In genomic region chr10:92699518-92700272, GRCh38 we compare ENCODE assay signal across 8 cellular contexts. TPM values are rescaled to one million over a fixed set of nuclear protein-coding genes. Genes with fewer than 3 reads are reported as not detected.
A peak's percentile ranks its signal among the peaks of the same experiment; 100 is the strongest.
DNase-seq lines count a peak whose midpoint lies in the region; ATAC-seq and TF ChIP-seq lines count a peak whose summit lies in the region.

No MANE protein-coding gene starts in this region.

- H3K9ac ChIP-seq in Loucy (ENCODE audit: low read depth, low read length, poor library complexity, severe bottlenecking), result peak overlapping the region; percentile 72
- H3K9ac ChIP-seq in neuronal stem cell (ENCODE audit: low read depth, low read length, poor library complexity), result no peak overlapping the region

- ATAC-seq in GM21360 (IDR thresholded peaks at IDR 0.05; ENCODE audit: unreplicated experiment), result no peak
- no peak for ATAC-seq in HG03571 (IDR thresholded peaks at IDR 0.05; ENCODE audit: unreplicated experiment)

- intact Hi-C loops in activated CD4-positive, alpha-beta memory T cell treated with anti-CD3 and anti-CD28 coated beads for 36 hours (cut with micrococcal nuclease), result loop anchor here (10.0 kb wide), 1 partner anchor 375 kb away; the partner anchor contains the start of gene CYP26A1

- no peaks in the 10 kb centered on the region for H3K9me3 Mint-ChIP-seq in activated CD4-positive, alpha-beta memory T cell treated with anti-CD3 and anti-CD28 coated beads for 36 hours

- H3K4me1 Mint-ChIP-seq in activated CD4-positive, alpha-beta memory T cell treated with anti-CD3 and anti-CD28 coated beads for 36 hours (ENCODE audit: low read depth), result peaks cover 19% of the 10 kb centered on the region

- peaks cover 68% of the 10 kb centered on the region for H3K27me3 Mint-ChIP-seq in activated CD4-positive, alpha-beta memory T cell treated with anti-CD3 and anti-CD28 coated beads for 36 hours

- no peak overlapping the region for H3K4ac ChIP-seq in neuronal stem cell (ENCODE audit: low read length)

- H2BK15ac ChIP-seq in neuronal stem cell (ENCODE audit: low read length), result no peak overlapping the region

- H2BK12ac ChIP-seq in neuronal stem cell (ENCODE audit: low read length), result no peak overlapping the region

- H3K14ac ChIP-seq in neuronal stem cell (ENCODE audit: low read length), result peak overlapping the region; percentile 38

- WGBS in neuronal stem cell (ENCODE audit: extremely low coverage in 2 of 2, insufficient read length in 2 of 2, insufficient replicate concordance in 1 of 2), 2 donors, result no CpG with 5 or more reads among the region's 32 CpGs

- H2AFZ ChIP-seq in Loucy (ENCODE audit: low read length) (peak overlapping the region; percentile 85), neuronal stem cell (ENCODE audit: low read length) (peak overlapping the region; percentile 95)

- H3K9me3 ChIP-seq in Loucy (ENCODE audit: insufficient read depth, low read depth, low read length), result no peaks in the 10 kb centered on the region
- H3K9me3 ChIP-seq in neuronal stem cell (replicated peaks in 1 of 2; ENCODE audit: control insufficient read depth in 2 of 2, insufficient read depth in 1 of 2, low read depth in 1 of 2, low read length in 2 of 2), result peaks cover 0 to 4% of the 10 kb centered on the region in 2 donors

- CTCF ChIA-PET in activated CD4-positive, alpha-beta memory T cell treated with anti-CD3 and anti-CD28 coated beads for 36 hours (lab: Charles Lee), result interaction anchor here (0.5 to 2.0 kb wide), 4 partner anchors 12 to 446 kb away, joined by 3 to 5 read pairs (median 4); no protein-coding TSS in a partner anchor

- POLR2A ChIA-PET in activated CD4-positive, alpha-beta memory T cell treated with anti-CD3 and anti-CD28 coated beads for 36 hours (lab: Charles Lee), result no interaction called here

- DNase-seq in DMS153 (lab: John Stamatoyannopoulos, UW), result peak; percentile 47
- DNase-seq in activated CD4-positive, alpha-beta memory T cell treated with anti-CD3 and anti-CD28 coated beads for 36 hours, result peak; percentile 51
- peak; percentile 30 for DNase-seq in fibroblast of the aortic adventitia (ENCODE audit: low read depth)
- peak; percentile 6 for DNase-seq in neuronal stem cell (ENCODE audit: low spot score)
- DNase-seq in NCI-H2081 treated with DMSO at 0.1 percent for 48 hours (lab: John Stamatoyannopoulos, UW), result no peak

- no peak overlapping the region for H2BK5ac ChIP-seq in neuronal stem cell (ENCODE audit: low read length)

- no peaks in the 10 kb centered on the region for H3K9me2 ChIP-seq in Loucy (replicated peaks; ENCODE audit: low read depth, low read length)

- H2BK120ac ChIP-seq in neuronal stem cell (ENCODE audit: low read depth, low read length), result no peak overlapping the region

- H3K4me1 ChIP-seq in Loucy (ENCODE audit: insufficient read depth, low read length, poor library complexity, severe bottlenecking) (peaks cover 52% of the 10 kb centered on the region), neuronal stem cell (ENCODE audit: control insufficient read depth in 2 of 2, insufficient read depth in 1 of 2, low read depth in 1 of 2, low read length in 2 of 2) (peaks cover 0 to 8% of the 10 kb centered on the region in 2 donors)

- H3K79me2 ChIP-seq in Loucy (ENCODE audit: insufficient read depth, low read length), result peaks cover 23% of the 10 kb centered on the region

- H3K36me3 Mint-ChIP-seq in activated CD4-positive, alpha-beta memory T cell treated with anti-CD3 and anti-CD28 coated beads for 36 hours, result no peaks in the 10 kb centered on the region

- H3K4me3 Mint-ChIP-seq in activated CD4-positive, alpha-beta memory T cell treated with anti-CD3 and anti-CD28 coated beads for 36 hours, result peak overlapping the region; percentile 76

- peaks cover 14% of the 10 kb centered on the region for H3F3A ChIP-seq in Loucy (ENCODE audit: low read depth)

- H3K23ac ChIP-seq in neuronal stem cell (ENCODE audit: low read depth, low read length, poor library complexity), result peak overlapping the region; percentile 43

- H4K20me1 ChIP-seq in Loucy (ENCODE audit: insufficient read depth, low read length, poor library complexity, severe bottlenecking), result peaks cover 17% of the 10 kb centered on the region

- no peak overlapping the region for H4K8ac ChIP-seq in neuronal stem cell (ENCODE audit: low read depth, low read length)

- H3K27me3 ChIP-seq in Loucy (ENCODE audit: insufficient read depth, low read length, poor library complexity, severe bottlenecking), result no peaks in the 10 kb centered on the region
- peaks cover 23 to 62% (median 56%) of the 10 kb centered on the region in 3 experiments for H3K27me3 ChIP-seq in neuronal stem cell (ENCODE audit: control insufficient read depth in 3 of 3, insufficient read depth in 3 of 3, low read depth in 1 of 3, low read length in 3 of 3)

- no peak overlapping the region for H2AK5ac ChIP-seq in neuronal stem cell (ENCODE audit: low read depth, low read length)

- H3K27ac Mint-ChIP-seq in activated CD4-positive, alpha-beta memory T cell treated with anti-CD3 and anti-CD28 coated beads for 36 hours, result no peak overlapping the region

- H3K18ac ChIP-seq in neuronal stem cell (ENCODE audit: low read length), result peak overlapping the region; percentile 35

- H3K4me3 ChIP-seq in Loucy (ENCODE audit: low read length, poor library complexity, severe bottlenecking) (peak overlapping the region; percentile 76), fibroblast of the aortic adventitia (ENCODE audit: low read depth, low read length) (peak overlapping the region; percentile 46), neuronal stem cell (ENCODE audit: low read length in 2 of 2) (peak overlapping the region in 1 of 2 donors; percentile 43)

- H3K36me3 ChIP-seq in Loucy (ENCODE audit: insufficient read depth, low read length), result peaks cover 10% of the 10 kb centered on the region
- no peaks in the 10 kb centered on the region for H3K36me3 ChIP-seq in neuronal stem cell (replicated peaks in 1 of 2; ENCODE audit: control insufficient read depth in 2 of 2, insufficient read depth in 2 of 2, low read length in 2 of 2)

- TF ChIP-seq CTCF in Loucy (conservative IDR thresholded peaks at IDR 0.05; ENCODE audit: low read length), result no peak
- no peak for TF ChIP-seq CTCF in fibroblast of the aortic adventitia (IDR thresholded peaks at IDR 0.05; ENCODE audit: insufficient read depth, low read length)

- H3K4me2 ChIP-seq in Loucy (ENCODE audit: low read depth, low read length, poor library complexity, severe bottlenecking) (peak overlapping the region; percentile 81), neuronal stem cell (ENCODE audit: insufficient read depth, low read length, poor library complexity, severe bottlenecking) (no peak overlapping the region)

- no peak overlapping the region for H4K91ac ChIP-seq in neuronal stem cell (ENCODE audit: low read depth, low read length, poor library complexity)

- no peak overlapping the region for H3K27ac ChIP-seq in neuronal stem cell (replicated peaks; ENCODE audit: low read length)

- no peaks in the 10 kb centered on the region for H3K79me1 ChIP-seq in neuronal stem cell (ENCODE audit: low read depth, low read length)

RNA-seq across cellular contexts. Expression of gene HHEX, which starts 9.9 kb away (rescaled TPM):
- under 1 TPM; 0.31 to 0.55 TPM for total RNA-seq in activated CD4-positive, alpha-beta memory T cell treated with anti-CD3 and anti-CD28 coated beads for 36 hours
- total RNA-seq in fibroblast of the aortic adventitia (ENCODE audit: low replicate concordance), result 0.49 and 8.6 TPM in 2 replicates
- not detected for polyA plus RNA-seq in neuronal stem cell (2013, experiment 1 of 2)
- not detected for polyA plus RNA-seq in neuronal stem cell (2013, experiment 2 of 2)
